1 cellular context compared by ENCODE assay signal in genomic region chr19:30373593-30373992, GRCh38.
TF ChIP-seq lines count a peak whose summit lies in the region.

No MANE protein-coding gene starts in this region.

TF ChIP-seq in H1, 55 proteins besides CTCF, POLR2A, EP300 and RAD21:
- TF ChIP-seq POU5F1 (IDR thresholded peaks at IDR 0.05; ENCODE audit: low read depth, low read length), result no peak
- TF ChIP-seq SP4 (IDR thresholded peaks at IDR 0.05; ENCODE audit: low read length), result no peak
- 0 out of 2 replicates have a peak, but pooled peaks have one; percentile 18 for TF ChIP-seq SP1 (IDR thresholded peaks at IDR 0.05; ENCODE audit: low read depth, low read length)
- TF ChIP-seq TBP (IDR thresholded peaks at IDR 0.05; ENCODE audit: low read depth, low read length), result no peak
- TF ChIP-seq BACH1 (IDR thresholded peaks at IDR 0.05; ENCODE audit: low read length), result no peak; the same call in 1 of the 2 replicates
- no peak; the same call in 1 of the 2 replicates for TF ChIP-seq POLR2AphosphoS5 (IDR thresholded peaks at IDR 0.05; ENCODE audit: low read depth, low read length)
- no peak for TF ChIP-seq CHD7 (IDR thresholded peaks at IDR 0.05; ENCODE audit: insufficient replicate concordance, low read length)
- no peak for TF ChIP-seq KDM4A (IDR thresholded peaks at IDR 0.05; ENCODE audit: low read depth, low read length, severe bottlenecking)
- no peak for TF ChIP-seq EZH2 (IDR thresholded peaks at IDR 0.05; ENCODE audit: low read depth, low read length, severe bottlenecking)
- TF ChIP-seq TAF1 (IDR thresholded peaks at IDR 0.05; ENCODE audit: low read depth, low read length), result no peak
- TF ChIP-seq JUN (IDR thresholded peaks at IDR 0.05; ENCODE audit: low read depth, low read length), result no peak
- TF ChIP-seq MAX (IDR thresholded peaks at IDR 0.05), result peak; percentile 80
- no peak for TF ChIP-seq CBX5 (IDR thresholded peaks at IDR 0.05; ENCODE audit: low read depth, low read length)
- no peak for TF ChIP-seq CHD1 (IDR thresholded peaks at IDR 0.05; ENCODE audit: low read depth, low read length)
- TF ChIP-seq SP2 (IDR thresholded peaks at IDR 0.05; ENCODE audit: low read length), result no peak
- no peak for TF ChIP-seq CEBPB (IDR thresholded peaks at IDR 0.05; ENCODE audit: low read depth, low read length)
- TF ChIP-seq HDAC6 (IDR thresholded peaks at IDR 0.05; ENCODE audit: low read depth, low read length), result no peak
- TF ChIP-seq RBBP5 (IDR thresholded peaks at IDR 0.05; ENCODE audit: borderline replicate concordance, low read depth, low read length), result no peak
- TF ChIP-seq TEAD4 (IDR thresholded peaks at IDR 0.05; ENCODE audit: low read depth, low read length), result peak; percentile 85
- TF ChIP-seq SUZ12 (IDR thresholded peaks at IDR 0.05; ENCODE audit: low read length), result no peak
- TF ChIP-seq HDAC2 (IDR thresholded peaks at IDR 0.05; ENCODE audit: borderline replicate concordance in 1 of 2, low read depth in 2 of 2, low read length in 2 of 2), result peak in 1 of 2 experiments; percentile 21; a peak in 1 of 4 replicates
- no peak for TF ChIP-seq ATF3 (IDR thresholded peaks at IDR 0.05; ENCODE audit: insufficient read depth, low read depth, low read length)
- TF ChIP-seq EGR1 (IDR thresholded peaks at IDR 0.05; ENCODE audit: borderline replicate concordance, low read depth, low read length), result no peak
- TF ChIP-seq PHF8 (conservative IDR thresholded peaks at IDR 0.05; ENCODE audit: low read depth, low read length), result no peak
- no peak for TF ChIP-seq CREB1 (IDR thresholded peaks at IDR 0.05)
- TF ChIP-seq, protein P1, sequence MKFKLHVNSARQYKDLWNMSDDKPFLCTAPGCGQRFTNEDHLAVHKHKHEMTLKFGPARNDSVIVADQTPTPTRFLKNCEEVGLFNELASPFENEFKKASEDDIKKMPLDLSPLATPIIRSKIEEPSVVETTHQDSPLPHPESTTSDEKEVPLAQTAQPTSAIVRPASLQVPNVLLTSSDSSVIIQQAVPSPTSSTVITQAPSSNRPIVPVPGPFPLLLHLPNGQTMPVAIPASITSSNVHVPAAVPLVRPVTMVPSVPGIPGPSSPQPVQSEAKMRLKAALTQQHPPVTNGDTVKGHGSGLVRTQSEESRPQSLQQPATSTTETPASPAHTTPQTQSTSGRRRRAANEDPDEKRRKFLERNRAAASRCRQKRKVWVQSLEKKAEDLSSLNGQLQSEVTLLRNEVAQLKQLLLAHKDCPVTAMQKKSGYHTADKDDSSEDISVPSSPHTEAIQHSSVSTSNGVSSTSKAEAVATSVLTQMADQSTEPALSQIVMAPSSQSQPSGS (IDR thresholded peaks at IDR 0.05; ENCODE audit: low read length), result peak; percentile 15; the same call in 1 of the 2 replicates
- no peak for TF ChIP-seq NRF1 (IDR thresholded peaks at IDR 0.05; ENCODE audit: low read depth, low read length)
- TF ChIP-seq RFX5 (IDR thresholded peaks at IDR 0.05; ENCODE audit: borderline replicate concordance, low read depth, low read length), result no peak
- TF ChIP-seq KDM5A (IDR thresholded peaks at IDR 0.05; ENCODE audit: low read length), result no peak
- TF ChIP-seq GABPA (IDR thresholded peaks at IDR 0.05; ENCODE audit: borderline replicate concordance, insufficient read depth, low read length), result no peak
- no peak for TF ChIP-seq SAP30 (IDR thresholded peaks at IDR 0.05; ENCODE audit: insufficient read depth, insufficient replicate concordance, low read length)
- no peak for TF ChIP-seq SRF (IDR thresholded peaks at IDR 0.05; ENCODE audit: low read depth, low read length)
- TF ChIP-seq SIN3A (conservative IDR thresholded peaks at IDR 0.05 in 1 of 2, IDR thresholded peaks at IDR 0.05 in 1 of 2; ENCODE audit: low read depth in 1 of 2, low read length in 2 of 2), result peak in 1 of 2 experiments; percentile 50; a peak in 1 of 4 replicates
- no peak for TF ChIP-seq MAFK (IDR thresholded peaks at IDR 0.05; ENCODE audit: low read depth, low read length)
- no peak for TF ChIP-seq ASH2L (IDR thresholded peaks at IDR 0.05; ENCODE audit: low read length)
- TF ChIP-seq SIRT6 (IDR thresholded peaks at IDR 0.05; ENCODE audit: low read length), result no peak
- TF ChIP-seq SIX5 (IDR thresholded peaks at IDR 0.05; ENCODE audit: low read depth, low read length), result no peak
- no peak for TF ChIP-seq TAF7 (optimal IDR thresholded peaks at IDR 0.05; ENCODE audit: borderline replicate concordance, low read depth, low read length)
- TF ChIP-seq RXRA (IDR thresholded peaks at IDR 0.05; ENCODE audit: insufficient read depth, low read depth, low read length), result no peak
- TF ChIP-seq KDM1A (IDR thresholded peaks at IDR 0.05; ENCODE audit: borderline replicate concordance, low read length), result no peak
- no peak for TF ChIP-seq ZNF274 (IDR thresholded peaks at IDR 0.05; ENCODE audit: borderline replicate concordance, extremely low read depth, low read length)
- TF ChIP-seq CHD2 (IDR thresholded peaks at IDR 0.05; ENCODE audit: low read length), result no peak
- TF ChIP-seq CTBP2 (IDR thresholded peaks at IDR 0.05; ENCODE audit: borderline replicate concordance, insufficient read depth, insufficient read length, low read length), result no peak
- no peak for TF ChIP-seq GTF2F1 (IDR thresholded peaks at IDR 0.05; ENCODE audit: borderline replicate concordance, low read depth, low read length)
- TF ChIP-seq RNF2 (IDR thresholded peaks at IDR 0.05; ENCODE audit: borderline replicate concordance, low read depth, low read length, missing control alignments, poor library complexity, severe bottlenecking), result no peak
- no peak for TF ChIP-seq BCL11A (IDR thresholded peaks at IDR 0.05; ENCODE audit: low read depth in 2 of 2, low read length in 2 of 2)
- TF ChIP-seq BRCA1 (IDR thresholded peaks at IDR 0.05; ENCODE audit: low read depth, low read length), result no peak
- TF ChIP-seq JUND (IDR thresholded peaks at IDR 0.05; ENCODE audit: low read length), result no peak
- peak; percentile 78 for TF ChIP-seq E2F6 (IDR thresholded peaks at IDR 0.05)
- TF ChIP-seq FOSL1 (IDR thresholded peaks at IDR 0.05; ENCODE audit: insufficient read depth, low read depth, low read length), result no peak
- peak; percentile 80 for TF ChIP-seq NANOG (IDR thresholded peaks at IDR 0.05; ENCODE audit: insufficient read depth, low read depth, low read length, poor library complexity, severe bottlenecking)
- TF ChIP-seq CBX8 (IDR thresholded peaks at IDR 0.05; ENCODE audit: borderline replicate concordance, low read depth, low read length), result no peak
- TF ChIP-seq TCF12 (IDR thresholded peaks at IDR 0.05; ENCODE audit: low read depth, low read length), result peak; percentile 93; the same call in 1 of the 2 replicates
- no peak for TF ChIP-seq USF2 (IDR thresholded peaks at IDR 0.05; ENCODE audit: low read length)
- TF ChIP-seq YY1 (IDR thresholded peaks at IDR 0.05; ENCODE audit: low read depth, low read length), result no peak
